9 cellular contexts compared by ENCODE assay signal in the genomic region with DNA sequence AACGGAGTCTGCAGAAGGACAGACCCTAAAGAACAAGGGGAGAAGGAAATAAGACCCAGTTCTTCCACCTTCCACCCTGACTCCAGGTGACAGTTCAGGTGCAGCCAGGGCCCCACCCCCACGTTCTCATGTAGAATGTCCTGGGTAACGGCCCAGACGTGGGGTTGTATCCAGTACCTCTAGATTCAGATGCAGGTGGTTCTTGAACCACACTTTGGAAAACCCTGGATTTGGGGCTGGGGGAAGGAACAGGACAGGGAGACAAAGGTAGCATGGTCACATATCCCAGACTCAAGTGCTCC. TPM values are rescaled to one million over a fixed set of nuclear protein-coding genes. Genes with fewer than 3 reads are reported as not detected.
A peak's percentile ranks its signal among the peaks of the same experiment; 100 is the strongest.
DNase-seq lines count a peak whose midpoint lies in the region; ATAC-seq, FAIRE-seq and TF ChIP-seq lines count a peak whose summit lies in the region.
"Had no signal": no experiment of that assay in that cellular context is flagged by ENCODE, and none has a peak within 500 bp of the region (broad histone marks: within the 10 kb centered on the region; RNA-seq: fewer than 3 reads in every experiment).

No MANE protein-coding gene starts in this region.

- H3K36me3 Mint-ChIP-seq in HFFc6 (ENCODE audit: low read depth): peaks cover 30% of the 10 kb centered on the region

- H3K27ac Mint-ChIP-seq in HFFc6: no peak overlapping the region
- H3K27ac Mint-ChIP-seq: T-helper 17 cell had no signal

- TF ChIP-seq CTCF in A549 (IDR thresholded peaks at IDR 0.05): no peak
- no peak for TF ChIP-seq CTCF in HFFc6 (IDR thresholded peaks at IDR 0.05)
- no peak for TF ChIP-seq CTCF in coronary artery (IDR thresholded peaks at IDR 0.05)
- no peak for TF ChIP-seq CTCF in GM10266 (IDR thresholded peaks at IDR 0.05; ENCODE audit: control insufficient read depth, insufficient read depth, low read depth, missing control alignments)

- CTCF ChIA-PET in A549 (lab: Yijun Ruan, JAX): interaction anchor here (62.0 to 74.3 kb wide), 2 partner anchors 5 to 28 kb away, joined by 2204 read pairs; partner anchors contain the start of genes DMPK, DMWD, RSPH6A and SIX5

- H3K4me3 Mint-ChIP-seq in HFFc6: peak overlapping the region; percentile 83; the same call in 1 of the 2 replicates

- POLR2A ChIA-PET in A549 (lab: Yijun Ruan, JAX): no interaction called here

- H3K4me3 ChIP-seq in A549 (peak overlapping the region; percentile 18; the same call in 1 of the 3 replicates), coronary artery (peak overlapping the region; percentile 69), muscle layer of duodenum (ENCODE audit: low read depth in 1 of 2, low read length in 2 of 2) (peak overlapping the region; percentile 62 to 81)

- ATAC-seq in A549: no peak
- no peak for ATAC-seq in GM21360 (IDR thresholded peaks at IDR 0.05; ENCODE audit: unreplicated experiment)

- DNase-seq in A549 (ENCODE audit: low read depth in 1 of 2, low spot score in 1 of 2) (no peak), HFFc6 (no peak), coronary artery (ENCODE audit: low spot score) (no peak), NCI-H446 (lab: John Stamatoyannopoulos, UW) (no peak), COLO829 (ENCODE audit: low spot score) (no peak), GM10266 (ENCODE audit: extremely low spot score) (no peak)

- H3K27me3 Mint-ChIP-seq in HFFc6 (ENCODE audit: insufficient read depth): peaks cover 4% of the 10 kb centered on the region; the same call in 1 of the 2 replicates

- no peak for TF ChIP-seq POLR2A in A549 (IDR thresholded peaks at IDR 0.05; ENCODE audit: low read length)

- H3K27ac ChIP-seq in A549 (peak overlapping the region; percentile 90 to 96; a peak in 5 of 6 replicates), coronary artery (peak overlapping the region; percentile 92 to 97), muscle layer of duodenum (ENCODE audit: low read length) (peak overlapping the region; percentile 54)

- H3K9me3 Mint-ChIP-seq in HFFc6: no peaks in the 10 kb centered on the region

- 72% methylated on average over 4 of the region's 4 CpGs for WGBS in A549 (ENCODE audit: missing lambda C conversion rate)

- H3K4me1 ChIP-seq in A549 (peaks cover 56% of the 10 kb centered on the region), muscle layer of duodenum (ENCODE audit: control insufficient read depth in 1 of 2, insufficient read depth in 2 of 2, low read length in 2 of 2) (peaks cover 8 to 44% of the 10 kb centered on the region in 2 donors)

- peaks cover 14 to 20% of the 10 kb centered on the region in 2 donors for H3K36me3 ChIP-seq in muscle layer of duodenum (ENCODE audit: control insufficient read depth in 1 of 2, insufficient read depth in 2 of 2, low read length in 2 of 2)

- H3K9me3 ChIP-seq in A549 (no peaks in the 10 kb centered on the region), muscle layer of duodenum (ENCODE audit: control insufficient read depth in 1 of 2, low read length in 2 of 2) (no peaks in the 10 kb centered on the region)

- FAIRE-seq in A549 (lab: Jason Lieb, UNC): no peak

- no peaks in the 10 kb centered on the region for H3K27me3 ChIP-seq in muscle layer of duodenum (ENCODE audit: low read depth, low read length)

- peak overlapping the region; percentile 88 for H3K4me2 ChIP-seq in A549

- TF ChIP-seq RAD21 in A549 (conservative IDR thresholded peaks at IDR 0.05 in 1 of 2, IDR thresholded peaks at IDR 0.05 in 1 of 2): no peak

- no peak for TF ChIP-seq EP300 in A549 (IDR thresholded peaks at IDR 0.05)

- H3K4me1 Mint-ChIP-seq in HFFc6 (ENCODE audit: low read depth): peaks cover 35% of the 10 kb centered on the region

TF ChIP-seq in A549, 52 proteins besides CTCF, POLR2A, EP300 and RAD21:
- TF ChIP-seq NR3C1 (IDR thresholded peaks at IDR 0.05) (no peak), GATA3 (IDR thresholded peaks at IDR 0.05; ENCODE audit: borderline replicate concordance) (no peak), BHLHE40 (IDR thresholded peaks at IDR 0.05; ENCODE audit: low read depth, low read length) (no peak), CHD4 (IDR thresholded peaks at IDR 0.05; ENCODE audit: borderline replicate concordance) (no peak), CEBPB (IDR thresholded peaks at IDR 0.05) (no peak), ZSCAN20 (CRISPR knock-in tag; IDR thresholded peaks at IDR 0.05) (no peak)

RNA-seq across cellular contexts. Expression of gene DMPK, which starts 2.2 kb away (rescaled TPM):
- polyA plus RNA-seq in A549 (2011; rRNA removed): 12.5 and 21.6 TPM in 2 replicates
- polyA plus RNA-seq in A549 (2012; cell fraction: cytosol; rRNA removed): 43.1 and 57.9 TPM in 2 replicates
- 286 and 295 TPM in 2 replicates for polyA plus RNA-seq in A549 (2012; cell fraction: nucleus; rRNA removed)
- 46.3 to 57.5 TPM (median 56.6 TPM) in 3 replicates for polyA plus RNA-seq in A549 (2017; fragmentation: RNase III; extraction: RNeasy Plus Mini Kit Qiagen cat#74134 plus additional on column Dnase treatment)
- polyA minus RNA-seq in A549 (2011; rRNA and poly(A)+ RNA removed): 8.8 and 9.1 TPM in 2 replicates
- 100 to 1,000 TPM in 4 of 6 experiments, 10 to 100 TPM in 2; 85.5 to 144 (median 102) TPM for total RNA-seq in HFFc6 (2021; fragmentation: NEBNext Ultra II Directional; extraction: Animal tissue kit (Norgen Biotek cat#: 25700))

RNA-seq across cellular contexts. Expression of gene SIX5, which starts 11.0 kb away (rescaled TPM):
- polyA plus RNA-seq in A549 (2011; rRNA removed) (8.9 and 10.0 TPM in 2 replicates), A549 (2017; fragmentation: RNase III; extraction: RNeasy Plus Mini Kit Qiagen cat#74134 plus additional on column Dnase treatment) (19.6 to 24.7 TPM (median 24.7 TPM) in 3 replicates)
- 19.5 and 28.5 TPM in 2 replicates for polyA plus RNA-seq in A549 (2012; cell fraction: cytosol; rRNA removed)
- polyA plus RNA-seq in A549 (2012; cell fraction: nucleus; rRNA removed): 52.4 and 77.1 TPM in 2 replicates
- polyA minus RNA-seq in A549 (2011; rRNA and poly(A)+ RNA removed): 7.9 and 11.3 TPM in 2 replicates
- total RNA-seq in HFFc6 (2021; fragmentation: NEBNext Ultra II Directional; extraction: Animal tissue kit (Norgen Biotek cat#: 25700)): 10 to 100 TPM; 14.0 to 15.1 (median 14.4) TPM

RNA-seq across cellular contexts. Expression of gene DMWD, which starts 12.5 kb away (rescaled TPM):
- polyA plus RNA-seq in A549 (2011; rRNA removed): 17.1 and 17.5 TPM in 2 replicates
- 28.8 and 39.5 TPM in 2 replicates for polyA plus RNA-seq in A549 (2012; cell fraction: cytosol; rRNA removed)
- polyA plus RNA-seq in A549 (2012; cell fraction: nucleus; rRNA removed): 74.3 and 105 TPM in 2 replicates
- 29.9 to 31.3 TPM (median 29.9 TPM) in 3 replicates for polyA plus RNA-seq in A549 (2017; fragmentation: RNase III; extraction: RNeasy Plus Mini Kit Qiagen cat#74134 plus additional on column Dnase treatment)
- 34.6 and 43.7 TPM in 2 replicates for polyA minus RNA-seq in A549 (2011; rRNA and poly(A)+ RNA removed)
- 10 to 100 TPM; 53.4 to 63.2 (median 55.3) TPM for total RNA-seq in HFFc6 (2021; fragmentation: NEBNext Ultra II Directional; extraction: Animal tissue kit (Norgen Biotek cat#: 25700))

RNA-seq across cellular contexts. Expression of gene RSPH6A, which starts 35.0 kb away (rescaled TPM):
- polyA plus RNA-seq in A549 (2011; rRNA removed) (0.04 TPM in 1 of 2 replicates, not detected in the other), A549 (2017; fragmentation: RNase III; extraction: RNeasy Plus Mini Kit Qiagen cat#74134 plus additional on column Dnase treatment) (0.04 TPM in 1 of 3 replicates, not detected in the others)
- 0.03 TPM in 1 of 2 replicates, not detected in the other for polyA plus RNA-seq in A549 (2012; cell fraction: cytosol; rRNA removed)
- 0.09 and 0.13 TPM in 2 replicates for polyA plus RNA-seq in A549 (2012; cell fraction: nucleus; rRNA removed)
- 0.24 TPM in 1 of 2 replicates, not detected in the other for polyA minus RNA-seq in A549 (2011; rRNA and poly(A)+ RNA removed)
- under 1 TPM in 1 of 6 experiments, not detected in 5; 0.07 TPM for total RNA-seq in HFFc6 (2021; fragmentation: NEBNext Ultra II Directional; extraction: Animal tissue kit (Norgen Biotek cat#: 25700))

RNA-seq across cellular contexts. Expression of gene MEIOSIN, which starts 46.9 kb away (rescaled TPM):
- polyA plus RNA-seq in A549 (2011; rRNA removed) (0.05 TPM in 1 of 2 replicates, not detected in the other), A549 (2017; fragmentation: RNase III; extraction: RNeasy Plus Mini Kit Qiagen cat#74134 plus additional on column Dnase treatment) (0.04 TPM in 1 of 3 replicates, not detected in the others)
- 0.09 and 0.10 TPM in 2 replicates for polyA plus RNA-seq in A549 (2012; cell fraction: cytosol; rRNA removed)
- 0.06 and 0.16 TPM in 2 replicates for polyA plus RNA-seq in A549 (2012; cell fraction: nucleus; rRNA removed)
- not detected in 2 replicates for polyA minus RNA-seq in A549 (2011; rRNA and poly(A)+ RNA removed)
- not detected for total RNA-seq in HFFc6 (2021; fragmentation: NEBNext Ultra II Directional; extraction: Animal tissue kit (Norgen Biotek cat#: 25700))
- total RNA-seq: T-helper 17 cell had no signal

Comparison
In these comparisons a context has a peak if more than half of its experiments do, and no peak if none do; other contexts are left out.
1. H3K4me3 ChIP-seq: peak in every context shown above with its lines; median percentile 72 in muscle layer of duodenum; 69 in coronary artery; 18 in A549.